ENCODE assay signal across 15 cellular contexts in genomic region chr6:136608991-136609390, GRCh38. TPM values are rescaled to one million over a fixed set of nuclear protein-coding genes. Genes with fewer than 3 reads are reported as not detected.
DNase-seq lines count a peak whose midpoint lies in the region; ATAC-seq and TF ChIP-seq lines count a peak whose summit lies in the region.
"Had no signal": no experiment of that assay in that cellular context is flagged by ENCODE, and none has a peak within 500 bp of the region (broad histone marks: within the 10 kb centered on the region; RNA-seq: fewer than 3 reads in every experiment).

No MANE protein-coding gene starts in this region.

- no peak for ATAC-seq in stimulated activated naive CD8-positive, alpha-beta T cell treated with anti-CD3 and anti-CD28 coated beads, Interleukin-15, amount 100 ng/mL, for 72 hours
- ATAC-seq in GM21723 (IDR thresholded peaks at IDR 0.05; ENCODE audit: unreplicated experiment): no peak

- H3K4me3 ChIP-seq in brain microvascular endothelial cell (ENCODE audit: low read depth, low read length): no peak overlapping the region

- H3K27ac Mint-ChIP-seq in stimulated activated naive CD8-positive, alpha-beta T cell treated with anti-CD3 and anti-CD28 coated beads, Interleukin-15, amount 100 ng/mL, for 72 hours: no peak overlapping the region

- no peaks in the 10 kb centered on the region for H3K27me3 Mint-ChIP-seq in stimulated activated naive CD8-positive, alpha-beta T cell treated with anti-CD3 and anti-CD28 coated beads, Interleukin-15, amount 100 ng/mL, for 72 hours
- H3K27me3 Mint-ChIP-seq: effector memory CD8-positive, alpha-beta T cell had no signal

- no peaks in the 10 kb centered on the region for H3K27me3 ChIP-seq in brain microvascular endothelial cell (replicated peaks)

- H3K9me3 Mint-ChIP-seq in stimulated activated naive CD8-positive, alpha-beta T cell treated with anti-CD3 and anti-CD28 coated beads, Interleukin-15, amount 100 ng/mL, for 72 hours: no peaks in the 10 kb centered on the region
- H3K9me3 Mint-ChIP-seq: effector memory CD8-positive, alpha-beta T cell; neural crest cell had no signal

- H3K27ac ChIP-seq in 22Rv1 (peak overlapping the region; percentile 76), brain microvascular endothelial cell (peak overlapping the region; percentile 81), substantia nigra (ENCODE audit: low read depth, low read length, poor library complexity, severe bottlenecking) (no peak overlapping the region)

- no peaks in the 10 kb centered on the region for H3K36me3 ChIP-seq in brain microvascular endothelial cell (replicated peaks)

- TF ChIP-seq CTCF in 22Rv1 (IDR thresholded peaks at IDR 0.05) (no peak), brain microvascular endothelial cell (IDR thresholded peaks at IDR 0.05; ENCODE audit: low read depth, low read length, missing control alignments) (no peak)

- DNase-seq in HT-29 (ENCODE audit: low spot score): peak; percentile 8
- peak; percentile 73 for DNase-seq in brain microvascular endothelial cell
- DNase-seq in kidney glomerular epithelial cell (lab: John Stamatoyannopoulos, UW): peak; percentile 7
- DNase-seq in substantia nigra (lab: John Stamatoyannopoulos, UW): no peak
- no peak for DNase-seq in COLO668 (lab: John Stamatoyannopoulos, UW; ENCODE audit: unreplicated experiment)
- no peak for DNase-seq in stimulated activated naive CD8-positive, alpha-beta T cell treated with anti-CD3 and anti-CD28 coated beads, Interleukin-15, amount 100 ng/mL, for 72 hours
- DNase-seq: activated CD4-positive, alpha-beta T cell treated with anti-CD3 and anti-CD28 coated beads for 48 hours; activated effector memory CD4-positive, alpha-beta T cell treated with Interleukin-2 at 50 U/mL for 16 hours; effector memory CD8-positive, alpha-beta T cell; H7; Karpas-422; stimulated activated CD4-positive, alpha-beta T cell treated with anti-CD3 and anti-CD28 coated beads, Interleukin-4, amount 100 ng/mL, for 24 hours had no signal

- peaks cover 15% of the 10 kb centered on the region for H3K4me1 Mint-ChIP-seq in stimulated activated naive CD8-positive, alpha-beta T cell treated with anti-CD3 and anti-CD28 coated beads, Interleukin-15, amount 100 ng/mL, for 72 hours

- H3K4me3 Mint-ChIP-seq in stimulated activated naive CD8-positive, alpha-beta T cell treated with anti-CD3 and anti-CD28 coated beads, Interleukin-15, amount 100 ng/mL, for 72 hours: no peak overlapping the region
- H3K4me3 Mint-ChIP-seq: effector memory CD8-positive, alpha-beta T cell; neural crest cell had no signal

- in situ Hi-C loops in brain microvascular endothelial cell (cut with HindIII; ENCODE audit: low pct_ligation_motif_present, low sequenced_read_pairs): no loop called here

RNA-seq across cellular contexts. Expression of gene MAP7, which starts 58.8 kb away (rescaled TPM):
- 42.1 and 44.6 TPM in 2 replicates for total RNA-seq in HT-29 (2014; rRNA removed; shearing (Covaris generic))

Comparison
In these comparisons a context has a peak if more than half of its experiments do, and no peak if none do; other contexts are left out.
1. DNase-seq: peak in HT-29 (single experiment), brain microvascular endothelial cell (single experiment) and kidney glomerular epithelial cell (single experiment); none in substantia nigra (0 of 49), COLO668 (single experiment) and stimulated activated naive CD8-positive, alpha-beta T cell treated with anti-CD3 and anti-CD28 coated beads, Interleukin-15, amount 100 ng/mL, for 72 hours (0 of 2).